11 cellular contexts compared by ENCODE assay signal in the genomic region with DNA sequence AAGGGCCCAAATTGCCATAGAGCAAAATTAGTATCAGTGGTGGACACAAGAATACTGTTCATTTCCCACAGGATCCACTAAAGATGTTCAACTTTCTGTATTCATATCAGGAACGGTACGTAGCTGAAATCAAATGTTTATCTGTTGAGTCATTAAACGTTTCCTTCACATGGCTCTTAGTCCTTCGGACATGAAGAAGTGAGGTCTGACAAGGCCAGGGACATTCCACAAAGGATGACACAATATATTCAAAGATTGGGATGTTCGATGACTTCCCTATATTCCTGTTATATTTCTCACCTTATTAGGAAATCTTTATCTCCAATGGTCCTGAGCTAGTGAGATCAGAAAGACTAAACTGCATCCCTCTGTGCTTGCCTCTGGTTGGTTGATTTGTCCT.
DNase-seq lines count a peak whose midpoint lies in the region; ATAC-seq, FAIRE-seq and TF ChIP-seq lines count a peak whose summit lies in the region.
"Had no signal": no experiment of that assay in that cellular context is flagged by ENCODE, and none has a peak within 500 bp of the region (broad histone marks: within the 10 kb centered on the region; RNA-seq: fewer than 3 reads in every experiment).

No MANE protein-coding gene starts in this region.

- no peaks in the 10 kb centered on the region for H3K27me3 ChIP-seq in CD4-positive, CD25-positive, alpha-beta regulatory T cell (ENCODE audit: control insufficient read depth, insufficient read depth, low read length)
- no peaks in the 10 kb centered on the region for H3K27me3 ChIP-seq in bronchial epithelial cell (ENCODE audit: control insufficient read depth, insufficient read depth, low read length)
- no peaks in the 10 kb centered on the region for H3K27me3 ChIP-seq in naive thymus-derived CD4-positive, alpha-beta T cell (ENCODE audit: control insufficient read depth in 2 of 2, insufficient read depth in 2 of 2, low read length in 2 of 2)
- H3K27me3 ChIP-seq in H7 (ENCODE audit: control insufficient read depth, insufficient read depth, low read length): no peaks in the 10 kb centered on the region

- peaks cover 71% of the 10 kb centered on the region for H3K36me3 Mint-ChIP-seq in CD4-positive, CD25-positive, alpha-beta regulatory T cell
- H3K36me3 Mint-ChIP-seq in naive thymus-derived CD4-positive, alpha-beta T cell: peaks cover 35 to 84% (median 81%) of the 10 kb centered on the region in 5 donors

- DNase-seq in CD4-positive, CD25-positive, alpha-beta regulatory T cell: no peak
- DNase-seq in M059J (ENCODE audit: low read depth) (peak; percentile 94), bronchial epithelial cell (ENCODE audit: low read depth) (peak; percentile 73), H7 (no peak), iPS-NIHi11 (ENCODE audit: low spot score) (no peak), putamen (ENCODE audit: low spot score) (no peak)
- DNase-seq in naive thymus-derived CD4-positive, alpha-beta T cell: no peak
- DNase-seq: activated gamma-delta T cell treated with Interleukin-2 at 50 U/mL for 16 hours, NCI-H524 had no signal

- H3K9me3 ChIP-seq in CD4-positive, CD25-positive, alpha-beta regulatory T cell (ENCODE audit: control insufficient read depth in 2 of 2, low read length in 2 of 2): no peaks in the 10 kb centered on the region
- H3K9me3 ChIP-seq in naive thymus-derived CD4-positive, alpha-beta T cell (ENCODE audit: control insufficient read depth in 2 of 3, low read length in 3 of 3): no peaks in the 10 kb centered on the region

- H3K27ac ChIP-seq in CD4-positive, CD25-positive, alpha-beta regulatory T cell (ENCODE audit: insufficient read depth, low read length, poor library complexity, severe bottlenecking): peak overlapping the region; percentile 5
- peak overlapping the region; percentile 8 for H3K27ac ChIP-seq in naive thymus-derived CD4-positive, alpha-beta T cell (ENCODE audit: low read depth, low read length)

- H3K27ac Mint-ChIP-seq in CD4-positive, CD25-positive, alpha-beta regulatory T cell: peak overlapping the region in 2 of 3 donors; percentile 35 to 54
- peak overlapping the region in 8 of 9 donors; percentile 13 to 97 (median 87) for H3K27ac Mint-ChIP-seq in naive thymus-derived CD4-positive, alpha-beta T cell

- intact Hi-C loops in naive thymus-derived CD4-positive, alpha-beta T cell (cut with micrococcal nuclease): no loop called here

- TF ChIP-seq CTCF in bronchial epithelial cell (IDR thresholded peaks at IDR 0.05; ENCODE audit: insufficient read depth, low read length, severe bottlenecking): no peak

- H3K4me3 ChIP-seq in CD4-positive, CD25-positive, alpha-beta regulatory T cell (ENCODE audit: low read depth, low read length): no peak overlapping the region
- no peak overlapping the region for H3K4me3 ChIP-seq in bronchial epithelial cell (ENCODE audit: low read depth, low read length)
- H3K4me3 ChIP-seq in naive thymus-derived CD4-positive, alpha-beta T cell (ENCODE audit: low read length): no peak overlapping the region
- no peak overlapping the region for H3K4me3 ChIP-seq in H7 (ENCODE audit: insufficient read depth, low read depth, low read length)
- H3K4me3 ChIP-seq: K562 had no signal

- peak overlapping the region in 1 of 4 donors; percentile 12 for H3K4me3 Mint-ChIP-seq in CD4-positive, CD25-positive, alpha-beta regulatory T cell
- no peak overlapping the region for H3K4me3 Mint-ChIP-seq in naive thymus-derived CD4-positive, alpha-beta T cell

- CTCF ChIA-PET in naive thymus-derived CD4-positive, alpha-beta T cell (lab: Charles Lee): interaction anchor here (0.6 to 1.8 kb wide), 9 partner anchors 9 to 173 kb away, joined by 3 to 9 read pairs (median 3); no protein-coding TSS in a partner anchor

- H3K27me3 Mint-ChIP-seq in CD4-positive, CD25-positive, alpha-beta regulatory T cell: no peaks in the 10 kb centered on the region
- no peaks in the 10 kb centered on the region for H3K27me3 Mint-ChIP-seq in naive thymus-derived CD4-positive, alpha-beta T cell

- peaks cover 20 to 92% (median 70%) of the 10 kb centered on the region in 4 donors for H3K4me1 Mint-ChIP-seq in CD4-positive, CD25-positive, alpha-beta regulatory T cell
- peaks cover 38 to 99% (median 84%) of the 10 kb centered on the region in 7 donors for H3K4me1 Mint-ChIP-seq in naive thymus-derived CD4-positive, alpha-beta T cell

- POLR2A ChIA-PET in naive thymus-derived CD4-positive, alpha-beta T cell (lab: Charles Lee): interaction anchor here (0.6 to 23.5 kb wide), 17 partner anchors 9 to 174 kb away, joined by 3 to 560 read pairs (median 5); no protein-coding TSS in a partner anchor

- ATAC-seq in CD4-positive, CD25-positive, alpha-beta regulatory T cell (ENCODE audit: low read depth in 2 of 2): no peak
- ATAC-seq in naive thymus-derived CD4-positive, alpha-beta T cell: no peak
- ATAC-seq in HG02678 (IDR thresholded peaks at IDR 0.05; ENCODE audit: unreplicated experiment): no peak
- ATAC-seq: K562 had no signal

- peaks cover 74% of the 10 kb centered on the region for H3K36me3 ChIP-seq in CD4-positive, CD25-positive, alpha-beta regulatory T cell (ENCODE audit: control insufficient read depth, insufficient read depth, low read length)
- H3K36me3 ChIP-seq in bronchial epithelial cell (ENCODE audit: control insufficient read depth, insufficient read depth, low read length): peaks cover 11% of the 10 kb centered on the region
- peaks cover 22 to 65% (median 59%) of the 10 kb centered on the region in 3 experiments for H3K36me3 ChIP-seq in naive thymus-derived CD4-positive, alpha-beta T cell (ENCODE audit: control insufficient read depth in 2 of 3, insufficient read depth in 3 of 3, low read length in 3 of 3)
- H3K36me3 ChIP-seq in H7 (replicated peaks; ENCODE audit: control insufficient read depth, insufficient read depth, low read length): peaks cover 5% of the 10 kb centered on the region

- H3K4me1 ChIP-seq in CD4-positive, CD25-positive, alpha-beta regulatory T cell (ENCODE audit: control insufficient read depth, insufficient read depth, low read length, poor library complexity, severe bottlenecking): peaks cover 41% of the 10 kb centered on the region
- peaks cover 23 to 46% of the 10 kb centered on the region in 2 donors for H3K4me1 ChIP-seq in naive thymus-derived CD4-positive, alpha-beta T cell (ENCODE audit: control insufficient read depth in 2 of 2, insufficient read depth in 2 of 2, low read length in 2 of 2)

- H3K9me3 Mint-ChIP-seq in CD4-positive, CD25-positive, alpha-beta regulatory T cell: no peaks in the 10 kb centered on the region
- peaks cover 0 to 7% (median 0%) of the 10 kb centered on the region in 11 donors for H3K9me3 Mint-ChIP-seq in naive thymus-derived CD4-positive, alpha-beta T cell

- no peak for FAIRE-seq in bronchial epithelial cell (lab: Jason Lieb, UNC)
- FAIRE-seq: K562 had no signal

Comparison
In these comparisons a context has a peak if more than half of its experiments do, and no peak if none do; other contexts are left out.
1. DNase-seq: peak in M059J (single experiment) and bronchial epithelial cell (single experiment); none in CD4-positive, CD25-positive, alpha-beta regulatory T cell (0 of 3), naive thymus-derived CD4-positive, alpha-beta T cell (0 of 9), H7 (single experiment), iPS-NIHi11 (single experiment) and putamen (single experiment).